ENCODE assay signal across 8 cellular contexts in genomic region chr14:92513204-92513965, GRCh38.
A peak's percentile ranks its signal among the peaks of the same experiment; 100 is the strongest.
DNase-seq lines count a peak whose midpoint lies in the region; ATAC-seq and TF ChIP-seq lines count a peak whose summit lies in the region.

A gene with protein sequence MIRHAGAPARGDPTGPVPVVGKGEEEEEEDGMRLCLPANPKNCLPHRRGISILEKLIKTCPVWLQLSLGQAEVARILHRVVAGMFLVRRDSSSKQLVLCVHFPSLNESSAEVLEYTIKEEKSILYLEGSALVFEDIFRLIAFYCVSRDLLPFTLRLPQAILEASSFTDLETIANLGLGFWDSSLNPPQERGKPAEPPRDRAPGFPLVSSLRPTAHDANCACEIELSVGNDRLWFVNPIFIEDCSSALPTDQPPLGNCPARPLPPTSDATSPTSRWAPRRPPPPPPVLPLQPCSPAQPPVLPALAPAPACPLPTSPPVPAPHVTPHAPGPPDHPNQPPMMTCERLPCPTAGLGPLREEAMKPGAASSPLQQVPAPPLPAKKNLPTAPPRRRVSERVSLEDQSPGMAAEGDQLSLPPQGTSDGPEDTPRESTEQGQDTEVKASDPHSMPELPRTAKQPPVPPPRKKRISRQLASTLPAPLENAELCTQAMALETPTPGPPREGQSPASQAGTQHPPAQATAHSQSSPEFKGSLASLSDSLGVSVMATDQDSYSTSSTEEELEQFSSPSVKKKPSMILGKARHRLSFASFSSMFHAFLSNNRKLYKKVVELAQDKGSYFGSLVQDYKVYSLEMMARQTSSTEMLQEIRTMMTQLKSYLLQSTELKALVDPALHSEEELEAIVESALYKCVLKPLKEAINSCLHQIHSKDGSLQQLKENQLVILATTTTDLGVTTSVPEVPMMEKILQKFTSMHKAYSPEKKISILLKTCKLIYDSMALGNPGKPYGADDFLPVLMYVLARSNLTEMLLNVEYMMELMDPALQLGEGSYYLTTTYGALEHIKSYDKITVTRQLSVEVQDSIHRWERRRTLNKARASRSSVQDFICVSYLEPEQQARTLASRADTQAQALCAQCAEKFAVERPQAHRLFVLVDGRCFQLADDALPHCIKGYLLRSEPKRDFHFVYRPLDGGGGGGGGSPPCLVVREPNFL (plus strand): TSS chr14:92513781. CDS start chr14:92513933, 152 bp downstream.

- peaks cover 16% of the 10 kb centered on the region for H3K4me1 ChIP-seq in RWPE2 (ENCODE audit: insufficient read depth, poor library complexity, severe bottlenecking)

- TF ChIP-seq CTCF in RWPE2 (IDR thresholded peaks at IDR 0.05; ENCODE audit: poor library complexity, severe bottlenecking), result no peak

- H3K27me3 ChIP-seq in RWPE2 (ENCODE audit: insufficient read depth, poor library complexity, severe bottlenecking), result no peaks in the 10 kb centered on the region

- no peaks in the 10 kb centered on the region for H3K36me3 ChIP-seq in RWPE2 (ENCODE audit: low read depth)

- peak; percentile 42 for DNase-seq in DMS79 treated with DMSO at 0.1 percent for 48 hours (lab: John Stamatoyannopoulos, UW)
- no peak for DNase-seq in DMS79 (lab: John Stamatoyannopoulos, UW)
- DNase-seq in RWPE2 (ENCODE audit: low spot score), result no peak
- peak; percentile 51 for DNase-seq in amniotic stem cell (lab: John Stamatoyannopoulos, UW)
- peak; percentile 76 for DNase-seq in hepatic stellate cell (ENCODE audit: low spot score)
- DNase-seq in retina, result peak; percentile 23

- ATAC-seq in HG02938 (IDR thresholded peaks at IDR 0.05; ENCODE audit: unreplicated experiment) (peak; percentile 44), RWPE2 (ENCODE audit: low read depth) (peak; percentile 53), GM18519 (IDR thresholded peaks at IDR 0.05; ENCODE audit: low FRiP score, unreplicated experiment) (no peak)

- peak within 1 kb of the TSS; percentile 75 for H3K27ac ChIP-seq in RWPE2 (ENCODE audit: poor library complexity, severe bottlenecking)

- H3K9me3 ChIP-seq in RWPE2 (ENCODE audit: severe bottlenecking), result no peaks in the 10 kb centered on the region

- H3K4me3 ChIP-seq in RWPE2 (ENCODE audit: severe bottlenecking), result peak within 1 kb of the TSS; percentile 42

Comparison
In these comparisons a context has a peak if more than half of its experiments do, and no peak if none do; other contexts are left out.
1. DNase-seq: peak in DMS79 treated with DMSO at 0.1 percent for 48 hours (single experiment), amniotic stem cell (single experiment), hepatic stellate cell (single experiment) and retina (single experiment); none in DMS79 (single experiment) and RWPE2 (single experiment).